Comparison of ENCODE assay signal across 1 cellular context in genomic region chr6:89260832-89261231, GRCh38.
TF ChIP-seq lines count a peak whose summit lies in the region.

No MANE protein-coding gene starts in this region.

TF ChIP-seq in GM12878, 131 proteins besides CTCF, POLR2A, EP300 and RAD21 (continued from another document):
- no peak for TF ChIP-seq PRDM15 (CRISPR knock-in tag; IDR thresholded peaks at IDR 0.05)
- no peak for TF ChIP-seq ZZZ3 (IDR thresholded peaks at IDR 0.05; ENCODE audit: control insufficient read depth, insufficient read length, low read depth)
- no peak for TF ChIP-seq TBL1XR1 (IDR thresholded peaks at IDR 0.05; ENCODE audit: low read depth, low read length)
- no peak for TF ChIP-seq NR2C2 (IDR thresholded peaks at IDR 0.05; ENCODE audit: borderline replicate concordance, control insufficient read depth, insufficient read length, low read depth)
- no peak for TF ChIP-seq KDM1A (IDR thresholded peaks at IDR 0.05; ENCODE audit: borderline replicate concordance)
- TF ChIP-seq HDAC2 (IDR thresholded peaks at IDR 0.05), result no peak
- TF ChIP-seq SUZ12 (IDR thresholded peaks at IDR 0.05; ENCODE audit: unreplicated experiment), result no peak
- TF ChIP-seq YY1 (IDR thresholded peaks at IDR 0.05; ENCODE audit: low read depth, low read length), result no peak
- TF ChIP-seq EGR1 (IDR thresholded peaks at IDR 0.05; ENCODE audit: borderline replicate concordance in 1 of 2, low read depth in 2 of 2, low read length in 2 of 2), result no peak
- TF ChIP-seq TAF1 (IDR thresholded peaks at IDR 0.05; ENCODE audit: borderline replicate concordance, low read depth, low read length), result no peak
- TF ChIP-seq GABPA (IDR thresholded peaks at IDR 0.05; ENCODE audit: low read depth), result no peak
- no peak for TF ChIP-seq ZNF384 (IDR thresholded peaks at IDR 0.05; ENCODE audit: borderline replicate concordance, low read depth, low read length)
TF ChIP-seq in GM12878: peak in this region for 0.
